In genomic region chr1:9294440-9294773, GRCh38 we compare ENCODE assay signal across 8 cellular contexts. TPM values are rescaled to one million over a fixed set of nuclear protein-coding genes. Genes with fewer than 3 reads are reported as not detected.
DNase-seq lines count a peak whose midpoint lies in the region; ATAC-seq and TF ChIP-seq lines count a peak whose summit lies in the region.

No MANE protein-coding gene starts in this region.

- peak overlapping the region in 2 of 3 donors; percentile 70 to 81 for H3K9ac ChIP-seq in skeletal muscle tissue (ENCODE audit: low read depth in 1 of 3, low read length in 3 of 3)

- peak overlapping the region; percentile 60 for H3K27ac ChIP-seq in PC-9
- peak overlapping the region; percentile 93 to 99 (median 98) for H3K27ac ChIP-seq in esophagus muscularis mucosa (replicated peaks in 1 of 4)
- peak overlapping the region; percentile 71 for H3K27ac ChIP-seq in skeletal muscle tissue (ENCODE audit: low read depth, low read length)

- H3K9me2 ChIP-seq in PC-9 (ENCODE audit: insufficient read depth) = no peaks in the 10 kb centered on the region

- H3K27me3 ChIP-seq in PC-9 (ENCODE audit: insufficient read depth, low read depth) (no peaks in the 10 kb centered on the region), esophagus muscularis mucosa (no peaks in the 10 kb centered on the region), skeletal muscle tissue (ENCODE audit: control insufficient read depth in 3 of 3, insufficient read depth in 3 of 3, low read length in 3 of 3) (no peaks in the 10 kb centered on the region)

- no peaks in the 10 kb centered on the region for H4K20me1 ChIP-seq in PC-9 (ENCODE audit: insufficient read depth)

- BruUV-seq in PC-9 (replicated peaks; lab: Mats Ljungman, UMichigan) = no TSS peak

- H3K4me3 ChIP-seq in PC-9 (peak overlapping the region; percentile 83), esophagus muscularis mucosa (peak overlapping the region; percentile 76 to 98 (median 96)), skeletal muscle tissue (ENCODE audit: low read length in 3 of 3) (peak overlapping the region; percentile 76 to 93 (median 85))

- no peaks in the 10 kb centered on the region for H3K36me3 ChIP-seq in PC-9 (ENCODE audit: low read depth)
- peaks cover 0 to 5% (median 0%) of the 10 kb centered on the region in 4 donors for H3K36me3 ChIP-seq in esophagus muscularis mucosa
- no peaks in the 10 kb centered on the region for H3K36me3 ChIP-seq in skeletal muscle tissue (ENCODE audit: control insufficient read depth in 3 of 3, insufficient read depth in 3 of 3, low read length in 3 of 3)

- WGBS in esophagus muscularis mucosa = 22% methylated on average over 5 of the region's 6 CpGs

- peaks cover 59% of the 10 kb centered on the region for H3K79me2 ChIP-seq in PC-9 (ENCODE audit: low read depth)

- no peak; the same call in 1 of the 2 replicates for TF ChIP-seq CTCF in PC-9 (conservative IDR thresholded peaks at IDR 0.05)
- TF ChIP-seq CTCF in esophagus muscularis mucosa (IDR thresholded peaks at IDR 0.05) = no peak

- POLR2A ChIA-PET in PC-9 (lab: Charles Lee; ENCODE audit: unreplicated experiment) = no interaction called here

- H2AFZ ChIP-seq in PC-9 = no peak overlapping the region

- TF ChIP-seq EP300 in esophagus muscularis mucosa (IDR thresholded peaks at IDR 0.05) = no peak

- peak overlapping the region; percentile 87 for H3K4me2 ChIP-seq in PC-9

- peak; percentile 31 for TF ChIP-seq POLR2A in esophagus muscularis mucosa (IDR thresholded peaks at IDR 0.05; ENCODE audit: low read depth)

- H3K9me3 ChIP-seq in PC-9 (ENCODE audit: insufficient read depth, low read depth) = no peaks in the 10 kb centered on the region
- no peaks in the 10 kb centered on the region for H3K9me3 ChIP-seq in esophagus muscularis mucosa
- no peaks in the 10 kb centered on the region for H3K9me3 ChIP-seq in skeletal muscle tissue (ENCODE audit: control insufficient read depth in 3 of 3, low read length in 3 of 3)

- H3K4me1 ChIP-seq in PC-9 (replicated peaks; ENCODE audit: insufficient read depth) (peaks cover 48% of the 10 kb centered on the region), esophagus muscularis mucosa (peaks cover 40 to 81% (median 80%) of the 10 kb centered on the region in 4 donors), skeletal muscle tissue (ENCODE audit: control insufficient read depth in 3 of 3, insufficient read depth in 3 of 3, low read length in 3 of 3) (peaks cover 25 to 41% (median 28%) of the 10 kb centered on the region in 3 donors)

- DNase-seq in EH (ENCODE audit: low read depth) (peak; percentile 81), PC-9 (peak in 1 of 2 experiments; percentile 82), esophagus muscularis mucosa (ENCODE audit: extremely low spot score) (no peak), cerebellar nuclear complex (lab: John Stamatoyannopoulos, UW) (no peak), mucosa of gallbladder (ENCODE audit: low spot score) (no peak), NCI-H82 treated with DMSO at 0.1 percent for 48 hours (lab: John Stamatoyannopoulos, UW; ENCODE audit: unreplicated experiment) (no peak)

- CTCF ChIA-PET in PC-9 (lab: Charles Lee) = no interaction called here

- H3F3A ChIP-seq in PC-9 (ENCODE audit: insufficient read depth, low read depth) = peaks cover 14% of the 10 kb centered on the region

- no peak for ATAC-seq in HG03175 (IDR thresholded peaks at IDR 0.05; ENCODE audit: unreplicated experiment)

- intact Hi-C loops in PC-9 (cut with micrococcal nuclease; ENCODE audit: unreplicated experiment) (loop anchor here (5.0 kb wide), 3 partner anchors 58 to 178 kb away; no protein-coding TSS in a partner anchor), esophagus muscularis mucosa (cut with DNase I) (loop anchor here (2.0 kb wide), 1 partner anchor 82 kb away; no protein-coding TSS in a partner anchor)

RNA-seq across cellular contexts. Expression of gene SPSB1, which starts 1.7 kb away (rescaled TPM):
- total RNA-seq in PC-9 (2021) (27.9 and 33.8 TPM in 2 replicates), esophagus muscularis mucosa (100 to 1,000 TPM in 2 of 4 donors, 10 to 100 TPM in 2; 61.0 to 104 (median 97.4) TPM), skeletal muscle tissue (6.3 TPM), mucosa of gallbladder (25.3 TPM)

RNA-seq across cellular contexts. Expression of gene H6PD, which starts 59.8 kb away (rescaled TPM):
- 31.1 and 43.9 TPM in 2 replicates for total RNA-seq in PC-9 (2021)
- 10 to 100 TPM; 31.1 to 54.4 (median 38.4) TPM for total RNA-seq in esophagus muscularis mucosa
- 24.5 TPM for total RNA-seq in skeletal muscle tissue
- total RNA-seq in mucosa of gallbladder = 45.6 TPM
